In the genomic region with DNA sequence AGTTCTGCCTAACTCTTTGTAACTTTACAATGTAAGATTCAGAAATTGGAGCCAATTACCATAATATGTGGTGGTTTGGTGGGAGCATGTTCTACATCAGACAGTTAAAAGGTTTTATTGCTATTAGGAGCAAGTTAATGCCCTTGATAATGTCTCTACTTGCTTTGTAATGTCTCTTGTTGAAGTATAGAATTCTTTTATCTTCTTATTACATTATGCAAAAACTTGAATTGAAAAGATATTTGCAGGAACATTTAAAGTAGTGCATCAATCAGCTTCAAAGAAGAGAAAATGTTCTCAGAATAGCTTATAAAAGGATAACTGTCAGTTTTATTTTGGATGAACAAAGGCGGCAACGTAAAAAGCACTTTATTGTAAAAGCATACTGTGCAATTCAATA, we compare ENCODE assay signal across 29 cellular contexts.
"Had no signal": no experiment of that assay in that cellular context is flagged by ENCODE, and none has a peak within 500 bp of the region (broad histone marks: within the 10 kb centered on the region; RNA-seq: fewer than 3 reads in every experiment).

No MANE protein-coding gene starts in this region.

- H3K4me3 ChIP-seq: cardiac muscle cell, MG63, Peyer's patch, SJSA1 had no signal

- DNase-seq: activated B cell treated with CpG ODN at 0.5 μM for 24 hours; activated CD4-positive, alpha-beta memory T cell treated with anti-CD3 and anti-CD28 coated beads for 36 hours; activated CD4-positive, alpha-beta T cell treated with anti-CD3 and anti-CD28 coated beads for 4 hours; activated CD4-positive, alpha-beta T cell treated with anti-CD3 and anti-CD28 coated beads, Interleukin-2, amount 50 U/mL, for 1 hour; activated CD4-positive, CD25-positive, alpha-beta regulatory T cell treated with anti-CD3 and anti-CD28 coated beads, Interleukin-2, amount 50 U/mL, for 72 hours; activated CD8-positive, alpha-beta memory T cell treated with anti-CD3 and anti-CD28 coated beads, Interleukin-2, amount 50 U/mL, for 4 hours; activated gamma-delta T cell treated with Interleukin-2 at 50 U/mL for 16 hours; activated naive CD4-positive, alpha-beta T cell treated with anti-CD3 and anti-CD28 coated beads, Interleukin-2, amount 50 U/mL, for 16 hours; activated naive CD8-positive, alpha-beta T cell treated with anti-CD3 and anti-CD28 coated beads for 36 hours; activated T-cell treated with anti-CD3 and anti-CD28 coated beads for 4 hours; activated T-cell treated with anti-CD3 and anti-CD28 coated beads, Interleukin-2, amount 50 U/mL, for 4 hours; amniotic stem cell; aorta; Kasumi-1; KG1; MG63; NCI-H1048; NCI-H1105 treated with DMSO at 0.1 percent for 48 hours; NCI-H1694 treated with DMSO at 0.1 percent for 48 hours; NCI-H2029 treated with DMSO at 0.1 percent for 48 hours; NCI-H2107; NCI-H2171; NCI-H524; Peyer's patch; RPMI8226; SHP77 treated with DMSO at 0.1 percent for 48 hours; T1000 had no signal

- H3K4me1 ChIP-seq: Peyer's patch, SJSA1 had no signal

- H3K36me3 ChIP-seq: cardiac muscle cell, MG63, Peyer's patch, SJSA1 had no signal

- ATAC-seq: activated T-cell treated with anti-CD3 and anti-CD28 coated beads, Interleukin-2, amount 50 U/mL, for 4 hours had no signal

- H3K27ac ChIP-seq: cardiac muscle cell, Peyer's patch, SJSA1 had no signal

- H3K27me3 ChIP-seq: cardiac muscle cell, Peyer's patch, SJSA1 had no signal

- H3K9me3 ChIP-seq: MG63, Peyer's patch, SJSA1 had no signal
